ENCODE assay signal across 7 cellular contexts in the genomic region with DNA sequence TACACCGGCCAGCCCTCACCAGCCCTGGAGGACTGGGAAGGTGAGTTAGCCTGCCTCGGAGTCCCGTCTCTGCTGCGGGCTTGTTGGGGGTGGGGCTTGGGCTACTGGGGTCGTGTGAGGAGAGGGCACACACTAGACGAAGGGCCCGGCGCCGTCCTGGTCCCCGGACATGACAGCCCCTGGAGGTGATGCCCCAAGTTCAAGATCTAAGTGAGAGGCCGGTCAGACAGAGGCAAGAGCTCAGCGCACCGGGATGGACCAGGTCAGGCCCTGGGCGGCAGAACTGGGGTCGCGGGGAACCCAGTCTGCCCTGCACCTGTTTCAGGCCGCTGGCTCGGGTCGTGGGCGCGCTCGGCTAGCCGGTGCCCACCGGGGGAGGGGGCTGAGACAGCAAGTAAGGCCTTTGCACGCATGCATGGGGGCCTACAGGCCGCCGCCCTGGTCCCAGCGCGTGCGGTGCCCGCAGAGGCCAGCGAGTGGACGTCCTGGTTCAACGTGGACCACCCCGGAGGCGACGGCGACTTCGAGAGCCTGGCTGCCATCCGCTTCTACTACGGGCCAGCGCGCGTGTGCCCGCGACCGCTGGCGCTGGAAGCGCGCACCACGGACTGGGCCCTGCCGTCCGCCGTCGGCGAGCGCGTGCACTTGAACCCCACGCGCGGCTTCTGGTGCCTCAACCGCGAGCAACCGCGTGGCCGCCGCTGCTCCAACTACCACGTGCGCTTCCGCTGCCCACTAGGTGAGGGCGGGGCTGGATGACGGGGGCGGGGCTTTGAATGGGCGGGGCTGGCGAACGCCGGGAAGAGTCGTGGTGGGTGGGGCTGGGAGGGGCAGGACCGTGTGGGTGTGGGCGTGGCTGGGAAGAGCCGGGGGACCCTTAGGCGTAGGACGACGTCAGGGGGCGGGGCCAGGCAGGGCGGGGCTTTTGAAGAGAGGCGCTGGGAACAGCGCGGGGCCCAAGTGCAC. TPM values are rescaled to one million over a fixed set of nuclear protein-coding genes. Genes with fewer than 3 reads are reported as not detected.
A peak's percentile ranks its signal among the peaks of the same experiment; 100 is the strongest.
DNase-seq lines count a peak whose midpoint lies in the region; ATAC-seq, FAIRE-seq and TF ChIP-seq lines count a peak whose summit lies in the region.

No MANE protein-coding gene starts in this region.

- intact Hi-C loops in gastrocnemius medialis (cut with DNase I; ENCODE audit: low total_unique reads), result no loop called here

- no peak overlapping the region for H3K27ac ChIP-seq in gastrocnemius medialis

- FAIRE-seq in H54 (lab: Jason Lieb, UNC), result no peak

- H3K36me3 ChIP-seq in gastrocnemius medialis, result no peaks in the 10 kb centered on the region

- H3K4me1 Mint-ChIP-seq in activated T-cell treated with anti-CD3 and anti-CD28 coated beads, Interleukin-2, amount 50 U/mL, for 24 hours (ENCODE audit: low read depth), result peaks cover 24% of the 10 kb centered on the region

- no peak for TF ChIP-seq CTCF in foreskin fibroblast (IDR thresholded peaks at IDR 0.05; ENCODE audit: low read depth, low read length)
- TF ChIP-seq CTCF in gastrocnemius medialis (IDR thresholded peaks at IDR 0.05 in 4 of 5, conservative IDR thresholded peaks at IDR 0.05 in 1 of 5), result no peak

- DNase-seq in NCI-H82 (lab: John Stamatoyannopoulos, UW) (peak; percentile 89), foreskin fibroblast (peak; percentile 74 to 92), gastrocnemius medialis (peak; percentile 15 to 50), H54 (ENCODE audit: insufficient read length, low spot score) (no peak), NCI-H2196 treated with DMSO at 0.1 percent for 48 hours (lab: John Stamatoyannopoulos, UW; ENCODE audit: unreplicated experiment) (no peak)
- peak; percentile 78 for DNase-seq in activated T-cell treated with anti-CD3 and anti-CD28 coated beads, Interleukin-2, amount 50 U/mL, for 24 hours

- peaks cover 7% of the 10 kb centered on the region for H3K27me3 Mint-ChIP-seq in activated T-cell treated with anti-CD3 and anti-CD28 coated beads, Interleukin-2, amount 50 U/mL, for 24 hours

- H3K9me3 ChIP-seq in gastrocnemius medialis, result no peaks in the 10 kb centered on the region

- H3K27me3 ChIP-seq in gastrocnemius medialis, result peaks cover 51 to 59% (median 54%) of the 10 kb centered on the region in 3 donors

- TF ChIP-seq POLR2A in gastrocnemius medialis (IDR thresholded peaks at IDR 0.05) (no peak), H54 (IDR thresholded peaks at IDR 0.05; ENCODE audit: low read depth, low read length) (no peak)

- ATAC-seq in gastrocnemius medialis, result no peak
- no peak for ATAC-seq in HG03342 (IDR thresholded peaks at IDR 0.05; ENCODE audit: unreplicated experiment)

- H3K27ac Mint-ChIP-seq in activated T-cell treated with anti-CD3 and anti-CD28 coated beads, Interleukin-2, amount 50 U/mL, for 24 hours, result peak overlapping the region; percentile 73

- no peaks in the 10 kb centered on the region for H3K9me3 Mint-ChIP-seq in activated T-cell treated with anti-CD3 and anti-CD28 coated beads, Interleukin-2, amount 50 U/mL, for 24 hours

- peak overlapping the region; percentile 60 for H3K4me3 Mint-ChIP-seq in activated T-cell treated with anti-CD3 and anti-CD28 coated beads, Interleukin-2, amount 50 U/mL, for 24 hours

- no peak overlapping the region for H3K4me3 ChIP-seq in foreskin fibroblast (ENCODE audit: low read depth in 1 of 2, low read length in 2 of 2)
- peak overlapping the region in 2 of 4 donors; percentile 4 to 27 for H3K4me3 ChIP-seq in gastrocnemius medialis

- H3K4me1 ChIP-seq in gastrocnemius medialis, result peaks cover 0 to 10% of the 10 kb centered on the region in 2 donors

- in situ Hi-C loops in gastrocnemius medialis (cut with MboI; ENCODE audit: low sequenced_read_pairs in 4 of 4), result loop anchor here (10.0 to 25.0 kb wide), 4 partner anchors 105 to 422 kb away; a partner anchor contains a TSS

- H3K36me3 Mint-ChIP-seq in activated T-cell treated with anti-CD3 and anti-CD28 coated beads, Interleukin-2, amount 50 U/mL, for 24 hours (ENCODE audit: low read depth), result no peaks in the 10 kb centered on the region

RNA-seq across cellular contexts. Expression of a gene that starts 2.0 kb away (rescaled TPM):
- total RNA-seq in gastrocnemius medialis, result 1 to 10 TPM in 1 of 4 donors, not detected in 3; 3.2 TPM

RNA-seq across cellular contexts. Expression of a gene that starts 11.3 kb away (rescaled TPM):
- under 1 TPM in 2 of 4 donors, not detected in 2; 0.18 to 0.31 TPM for total RNA-seq in gastrocnemius medialis

RNA-seq across cellular contexts. Expression of a gene that starts 24.0 kb away (rescaled TPM):
- total RNA-seq in gastrocnemius medialis, result 100 to 1,000 TPM in 1 of 4 donors, 10 to 100 TPM in 3; 41.8 to 201 (median 50.5) TPM

RNA-seq across cellular contexts. Expression of a gene that starts 24.7 kb away (rescaled TPM):
- 1 to 10 TPM in 1 of 4 donors, under 1 TPM in 1, not detected in 2; 0.80 to 1.7 TPM for total RNA-seq in gastrocnemius medialis

Comparison
In these comparisons a context has a peak if more than half of its experiments do, and no peak if none do; other contexts are left out.
1. DNase-seq: peak in NCI-H82 (single experiment), activated T-cell treated with anti-CD3 and anti-CD28 coated beads, Interleukin-2, amount 50 U/mL, for 24 hours (single experiment), foreskin fibroblast (2 of 2) and gastrocnemius medialis (2 of 2); none in H54 (single experiment) and NCI-H2196 treated with DMSO at 0.1 percent for 48 hours (single experiment).